ENCODE assay signal across 1 cellular context in genomic region chr20:58096880-58097813, GRCh38.
TF ChIP-seq lines count a peak whose summit lies in the region.

No MANE protein-coding gene starts in this region.

TF ChIP-seq in HepG2, 621 proteins besides CTCF, POLR2A, EP300 and RAD21 (continued from another document):
- TF ChIP-seq SOX6 (IDR thresholded peaks at IDR 0.05) (no peak), SOX6 (CRISPR knock-in tag; IDR thresholded peaks at IDR 0.05) (no peak)
